ENCODE assay signal across 17 cellular contexts in the genomic region with DNA sequence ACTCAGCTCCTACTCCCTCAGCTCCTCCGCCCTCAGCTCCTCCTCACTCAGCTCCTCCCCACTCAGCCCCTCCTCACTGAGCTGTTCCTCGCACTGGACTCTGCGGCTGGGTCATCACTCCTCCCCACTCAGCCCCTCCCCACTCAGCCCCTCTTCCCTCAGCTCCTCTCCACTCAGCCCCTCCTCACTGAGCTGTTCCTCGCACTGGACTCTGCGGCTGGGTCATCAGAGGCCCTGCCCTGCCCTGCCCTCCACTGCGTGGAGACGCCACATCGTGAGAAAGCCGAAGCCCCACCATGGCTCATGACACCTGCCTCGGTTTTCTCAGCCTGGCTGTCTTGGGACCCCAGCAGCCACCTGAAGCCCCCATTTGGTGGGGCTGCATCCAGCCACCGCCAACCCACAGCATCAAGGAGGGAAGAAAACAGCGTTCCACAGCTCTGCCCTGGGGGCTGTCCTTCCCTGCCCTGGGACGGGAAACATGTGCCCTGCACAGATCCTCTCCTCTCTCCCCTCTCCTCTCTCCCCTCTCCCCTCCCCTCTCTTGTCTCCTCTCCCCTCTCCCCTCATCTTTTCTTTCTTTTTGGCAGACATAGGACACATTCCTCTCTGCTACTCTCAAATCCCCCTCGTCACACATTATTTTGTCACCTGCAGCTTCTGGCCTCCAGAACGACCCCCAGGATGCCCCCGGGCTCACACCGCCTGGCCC. TPM values are rescaled to one million over a fixed set of nuclear protein-coding genes. Genes with fewer than 3 reads are reported as not detected.
A peak's percentile ranks its signal among the peaks of the same experiment; 100 is the strongest.
DNase-seq lines count a peak whose midpoint lies in the region; ATAC-seq and TF ChIP-seq lines count a peak whose summit lies in the region.
"Had no signal": no experiment of that assay in that cellular context is flagged by ENCODE, and none has a peak within 500 bp of the region (broad histone marks: within the 10 kb centered on the region; RNA-seq: fewer than 3 reads in every experiment).

No MANE protein-coding gene starts in this region.

- TF ChIP-seq CTCF in upper lobe of right lung (IDR thresholded peaks at IDR 0.05): no peak

- no peak overlapping the region for H3K27ac ChIP-seq in upper lobe of right lung
- H3K27ac ChIP-seq: hepatocyte, Peyer's patch had no signal

- H3K4me1 ChIP-seq in upper lobe of right lung: peaks cover 13% of the 10 kb centered on the region

- H3K4me3 Mint-ChIP-seq in stimulated activated naive CD8-positive, alpha-beta T cell treated with anti-CD3 and anti-CD28 coated beads, Interleukin-15, amount 100 ng/mL, for 72 hours: peak overlapping the region; percentile 21 to 73
- H3K4me3 Mint-ChIP-seq in T-helper 17 cell (peak overlapping the region; percentile 67), memory B cell (no peak overlapping the region)
- H3K4me3 Mint-ChIP-seq: activated T-cell treated with anti-CD3 and anti-CD28 coated beads, Interleukin-2, amount 50 U/mL, for 24 hours had no signal

- H3K27ac Mint-ChIP-seq in stimulated activated naive CD8-positive, alpha-beta T cell treated with anti-CD3 and anti-CD28 coated beads, Interleukin-15, amount 100 ng/mL, for 72 hours: no peak overlapping the region
- peak overlapping the region; percentile 67 for H3K27ac Mint-ChIP-seq in T-helper 17 cell
- peak overlapping the region; percentile 30 for H3K27ac Mint-ChIP-seq in memory B cell
- H3K27ac Mint-ChIP-seq: activated naive CD4-positive, alpha-beta T cell treated with anti-CD3 and anti-CD28 coated beads, Interleukin-2, amount 50 U/mL, for 72 hours; activated T-cell treated with anti-CD3 and anti-CD28 coated beads, Interleukin-2, amount 50 U/mL, for 24 hours had no signal

- H3K36me3 Mint-ChIP-seq in T-helper 17 cell (ENCODE audit: low read depth) (no peaks in the 10 kb centered on the region), memory B cell (peaks cover 5% of the 10 kb centered on the region)
- H3K36me3 Mint-ChIP-seq: activated naive CD4-positive, alpha-beta T cell treated with anti-CD3 and anti-CD28 coated beads, Interleukin-2, amount 50 U/mL, for 72 hours had no signal

- intact Hi-C loops in upper lobe of right lung (cut with DNase I): no loop called here

- H3K36me3 ChIP-seq in upper lobe of right lung: no peaks in the 10 kb centered on the region
- H3K36me3 ChIP-seq: Peyer's patch had no signal

- H3K9me3 ChIP-seq in T-helper 17 cell (ENCODE audit: control insufficient read depth, low read length, poor library complexity, severe bottlenecking): no peaks in the 10 kb centered on the region
- H3K9me3 ChIP-seq in upper lobe of right lung: no peaks in the 10 kb centered on the region
- H3K9me3 ChIP-seq: Peyer's patch had no signal

- DNase-seq in stimulated activated naive CD8-positive, alpha-beta T cell treated with anti-CD3 and anti-CD28 coated beads, Interleukin-15, amount 100 ng/mL, for 72 hours: no peak
- no peak for DNase-seq in stimulated activated naive CD8-positive, alpha-beta T cell treated with anti-CD3 and anti-CD28 coated beads, Interleukin-15, Interleukin-2, amounts not matched to agents 100 U/mL and 50 U/mL, for 24 hours
- no peak for DNase-seq in T-helper 17 cell
- no peak for DNase-seq in memory B cell (ENCODE audit: low spot score in 2 of 2)
- DNase-seq in upper lobe of right lung: peak; percentile 44
- DNase-seq in UCSD-AML1 (lab: John Stamatoyannopoulos, UW; ENCODE audit: unreplicated experiment): no peak
- no peak for DNase-seq in HuH-7.5 (ENCODE audit: low spot score)
- DNase-seq: activated CD4-positive, alpha-beta T cell treated with anti-CD3 and anti-CD28 coated beads, Interleukin-2, amount 50 U/mL, for 4 hours; activated T-cell treated with anti-CD3 and anti-CD28 coated beads, Interleukin-2, amount 50 U/mL, for 24 hours; H7; NCI-H2171; NCI-H748 treated with DMSO at 0.1 percent for 48 hours; Peyer's patch had no signal

- peaks cover 23% of the 10 kb centered on the region for H3K4me1 Mint-ChIP-seq in stimulated activated naive CD8-positive, alpha-beta T cell treated with anti-CD3 and anti-CD28 coated beads, Interleukin-15, amount 100 ng/mL, for 72 hours
- H3K4me1 Mint-ChIP-seq in T-helper 17 cell (peaks cover 17% of the 10 kb centered on the region), memory B cell (peaks cover 17% of the 10 kb centered on the region)

- peaks cover 4 to 8% of the 10 kb centered on the region in 2 donors for H3K9me3 Mint-ChIP-seq in stimulated activated naive CD8-positive, alpha-beta T cell treated with anti-CD3 and anti-CD28 coated beads, Interleukin-15, amount 100 ng/mL, for 72 hours
- H3K9me3 Mint-ChIP-seq in memory B cell: peaks cover 11% of the 10 kb centered on the region
- H3K9me3 Mint-ChIP-seq: activated T-cell treated with anti-CD3 and anti-CD28 coated beads, Interleukin-2, amount 50 U/mL, for 24 hours had no signal

- no peaks in the 10 kb centered on the region for H3K27me3 ChIP-seq in upper lobe of right lung
- H3K27me3 ChIP-seq: Peyer's patch had no signal

- peak; percentile 3 for ATAC-seq in stimulated activated naive CD8-positive, alpha-beta T cell treated with anti-CD3 and anti-CD28 coated beads, Interleukin-15, amount 100 ng/mL, for 72 hours
- ATAC-seq in stimulated activated naive CD8-positive, alpha-beta T cell treated with anti-CD3 and anti-CD28 coated beads, Interleukin-15, Interleukin-2, amounts not matched to agents 100 U/mL and 50 U/mL, for 24 hours: no peak
- ATAC-seq in T-helper 17 cell (no peak), memory B cell (ENCODE audit: low read depth) (no peak), upper lobe of right lung (no peak), GM19395 (IDR thresholded peaks at IDR 0.05; ENCODE audit: unreplicated experiment) (no peak)
- ATAC-seq: K562 had no signal

- peaks cover 13% of the 10 kb centered on the region for H3K27me3 Mint-ChIP-seq in stimulated activated naive CD8-positive, alpha-beta T cell treated with anti-CD3 and anti-CD28 coated beads, Interleukin-15, amount 100 ng/mL, for 72 hours
- H3K27me3 Mint-ChIP-seq in T-helper 17 cell: no peaks in the 10 kb centered on the region
- H3K27me3 Mint-ChIP-seq in memory B cell: peaks cover 15% of the 10 kb centered on the region
- H3K27me3 Mint-ChIP-seq: activated T-cell treated with anti-CD3 and anti-CD28 coated beads, Interleukin-2, amount 50 U/mL, for 24 hours had no signal

- H3K4me3 ChIP-seq in upper lobe of right lung: no peak overlapping the region
- H3K4me3 ChIP-seq: hepatocyte, K562 had no signal

RNA-seq across cellular contexts. Expression of a gene that starts 17.7 kb away (rescaled TPM):
- 10 to 100 TPM; 20.7 to 21.6 TPM for total RNA-seq in T-helper 17 cell
- 16.5 TPM for total RNA-seq in upper lobe of right lung

RNA-seq across cellular contexts. Expression of a gene that starts 17.8 kb away (rescaled TPM):
- 10 to 100 TPM; 38.2 to 40.9 TPM for total RNA-seq in T-helper 17 cell
- total RNA-seq in upper lobe of right lung: 16.2 TPM

Comparison
In these comparisons a context has a peak if more than half of its experiments do, and no peak if none do; other contexts are left out.
1. H3K27ac Mint-ChIP-seq: peak in T-helper 17 cell (single experiment) and memory B cell (single experiment); none in stimulated activated naive CD8-positive, alpha-beta T cell treated with anti-CD3 and anti-CD28 coated beads, Interleukin-15, amount 100 ng/mL, for 72 hours (0 of 2).